17 cellular contexts compared by ENCODE assay signal in genomic region chr2:69452687-69453086, GRCh38.
"Had no signal": no experiment of that assay in that cellular context is flagged by ENCODE, and none has a peak within 500 bp of the region (broad histone marks: within the 10 kb centered on the region; RNA-seq: fewer than 3 reads in every experiment).

No MANE protein-coding gene starts in this region.

- H3K4me3 ChIP-seq: cardiac muscle cell, esophagus muscularis mucosa, mucosa of descending colon, skin epidermis had no signal

- H3K4me1 ChIP-seq: esophagus muscularis mucosa had no signal

- H3K36me3 ChIP-seq: cardiac muscle cell, esophagus muscularis mucosa had no signal

- H3K27ac ChIP-seq: cardiac muscle cell, esophagus muscularis mucosa, skin epidermis had no signal

- H3K9me3 ChIP-seq: esophagus muscularis mucosa, mucosa of descending colon had no signal

- H3K27me3 ChIP-seq: cardiac muscle cell, esophagus muscularis mucosa had no signal

- ATAC-seq: left ventricle myocardium superior, mucosa of descending colon, right cardiac atrium had no signal

- DNase-seq: activated CD4-positive, alpha-beta T cell treated with anti-CD3 and anti-CD28 coated beads, Interleukin-2, amount 10 ng/mL, durations not matched to agents 24 days and 14 days; activated CD4-positive, CD25-positive, alpha-beta regulatory T cell; activated CD8-positive, alpha-beta memory T cell treated with anti-CD3 and anti-CD28 coated beads for 24 hours; activated CD8-positive, alpha-beta memory T cell treated with anti-CD3 and anti-CD28 coated beads, Interleukin-2, amount 50 U/mL, for 48 hours; activated gamma-delta T cell treated with Interleukin-2 at 50 U/mL for 16 hours; amygdala; effector CD8-positive, alpha-beta T cell; immature natural killer cell; left ventricle myocardium superior; mucosa of descending colon; naive B cell; right cardiac atrium; T-helper 1 cell; T1000 had no signal
